Comparison of ENCODE assay signal across 19 cellular contexts in genomic region chr11:120516461-120517389, GRCh38. TPM values are rescaled to one million over a fixed set of nuclear protein-coding genes. Genes with fewer than 3 reads are reported as not detected.
A peak's percentile ranks its signal among the peaks of the same experiment; 100 is the strongest.
DNase-seq lines count a peak whose midpoint lies in the region; ATAC-seq, FAIRE-seq and TF ChIP-seq lines count a peak whose summit lies in the region.
"Had no signal": no experiment of that assay in that cellular context is flagged by ENCODE, and none has a peak within 500 bp of the region (broad histone marks: within the 10 kb centered on the region; RNA-seq: fewer than 3 reads in every experiment).

No MANE protein-coding gene starts in this region.

- no peak overlapping the region for H3K4me3 ChIP-seq in aorta (ENCODE audit: low read length in 2 of 2)
- no peak overlapping the region for H3K4me3 ChIP-seq in gastroesophageal sphincter
- H3K4me3 ChIP-seq: coronary artery, prostate gland had no signal

- intact Hi-C loops in aorta (cut with DNase I) = loop anchor here (10.0 kb wide), 2 partner anchors 588 to 678 kb away; partner anchors contain the start of gene TECTA (in 1 of the 2)

- WGBS in aorta, 2 donors = 53 to 56% methylated on average over 36 to 39 of the region's 39 CpGs
- WGBS in gastroesophageal sphincter (ENCODE audit: low coverage in 1 of 2), 2 donors = 53 to 55% methylated on average over 12 to 24 of the region's 39 CpGs

- TF ChIP-seq EP300 in gastroesophageal sphincter (IDR thresholded peaks at IDR 0.05) = no peak

- peaks cover 3% of the 10 kb centered on the region for H3K9me3 Mint-ChIP-seq in glutamatergic neuron (ENCODE audit: unreplicated experiment)
- H3K9me3 Mint-ChIP-seq: activated naive CD8-positive, alpha-beta T cell treated with anti-CD3 and anti-CD28 coated beads, Interleukin-2, amount 50 U/mL, for 24 hours; T-cell had no signal

- H3K27ac ChIP-seq in aorta (ENCODE audit: low read depth in 1 of 2, low read length in 2 of 2) = no peak overlapping the region
- peak overlapping the region in 1 of 4 donors; percentile 29 for H3K27ac ChIP-seq in gastroesophageal sphincter
- H3K27ac ChIP-seq: coronary artery, prostate gland had no signal

- H3K27me3 Mint-ChIP-seq in glutamatergic neuron (ENCODE audit: unreplicated experiment) = peaks cover 8% of the 10 kb centered on the region

- H3K36me3 ChIP-seq in aorta (ENCODE audit: control insufficient read depth in 1 of 2, insufficient read depth in 2 of 2, low read length in 1 of 2) (no peaks in the 10 kb centered on the region), gastroesophageal sphincter (no peaks in the 10 kb centered on the region)
- H3K36me3 ChIP-seq: prostate gland had no signal

- H3K27me3 ChIP-seq in aorta (ENCODE audit: control insufficient read depth in 1 of 2, insufficient read depth in 2 of 2, low read length in 1 of 2) (no peaks in the 10 kb centered on the region), gastroesophageal sphincter (peaks cover 40% of the 10 kb centered on the region)

- H3K27ac Mint-ChIP-seq in glutamatergic neuron (ENCODE audit: unreplicated experiment) = no peak overlapping the region
- H3K27ac Mint-ChIP-seq: activated naive CD8-positive, alpha-beta T cell treated with anti-CD3 and anti-CD28 coated beads, Interleukin-2, amount 50 U/mL, for 24 hours; T-cell had no signal

- no peak for TF ChIP-seq POLR2A in gastroesophageal sphincter (IDR thresholded peaks at IDR 0.05)

- no peaks in the 10 kb centered on the region for H3K9me3 ChIP-seq in aorta (ENCODE audit: control insufficient read depth, low read length)
- no peaks in the 10 kb centered on the region for H3K9me3 ChIP-seq in gastroesophageal sphincter
- H3K9me3 ChIP-seq: prostate gland had no signal

- no peak for FAIRE-seq in D721Med (lab: Jason Lieb, UNC)
- FAIRE-seq: H54 had no signal

- no peak for ATAC-seq in aorta (ENCODE audit: low FRiP score)
- no peak for ATAC-seq in gastroesophageal sphincter
- ATAC-seq: activated CD4-positive, CD25-positive, alpha-beta regulatory T cell treated with anti-CD3 and anti-CD28 coated beads, Interleukin-2, amount 50 U/mL, for 24 hours; activated naive CD8-positive, alpha-beta T cell treated with anti-CD3 and anti-CD28 coated beads, Interleukin-2, amount 50 U/mL, for 24 hours; esophagus mucosa; PC-3; T-cell had no signal

- no peak overlapping the region for H3K4me3 Mint-ChIP-seq in glutamatergic neuron (ENCODE audit: unreplicated experiment)
- H3K4me3 Mint-ChIP-seq: activated naive CD8-positive, alpha-beta T cell treated with anti-CD3 and anti-CD28 coated beads, Interleukin-2, amount 50 U/mL, for 24 hours; T-cell had no signal

- H3K4me1 ChIP-seq in aorta (ENCODE audit: control insufficient read depth in 1 of 2, insufficient read depth in 2 of 2, low read length in 2 of 2) = no peaks in the 10 kb centered on the region
- peaks cover 0 to 10% (median 0%) of the 10 kb centered on the region in 3 donors for H3K4me1 ChIP-seq in gastroesophageal sphincter
- H3K4me1 ChIP-seq: prostate gland had no signal

- TF ChIP-seq CTCF in D721Med (IDR thresholded peaks at IDR 0.05; ENCODE audit: insufficient read depth, missing control alignments) (no peak), glutamatergic neuron (IDR thresholded peaks at IDR 0.05; ENCODE audit: partially characterized antibody, unreplicated experiment) (no peak), gastroesophageal sphincter (IDR thresholded peaks at IDR 0.05) (no peak)

- no peaks in the 10 kb centered on the region for H3K36me3 Mint-ChIP-seq in glutamatergic neuron (ENCODE audit: unreplicated experiment)
- H3K36me3 Mint-ChIP-seq: T-cell had no signal

- peaks cover 7% of the 10 kb centered on the region for H3K4me1 Mint-ChIP-seq in glutamatergic neuron (ENCODE audit: low read depth, unreplicated experiment)
- H3K4me1 Mint-ChIP-seq: activated naive CD8-positive, alpha-beta T cell treated with anti-CD3 and anti-CD28 coated beads, Interleukin-2, amount 50 U/mL, for 24 hours had no signal

- DNase-seq in D721Med (ENCODE audit: insufficient read length, low spot score) = peak; percentile 41
- DNase-seq in NCI-H345 (lab: John Stamatoyannopoulos, UW) = peak; percentile 61
- DNase-seq in glutamatergic neuron = peak; percentile 45
- peak; percentile 30 for DNase-seq in myocyte (ENCODE audit: low read depth)
- DNase-seq in aorta = no peak
- DNase-seq in HPDE6-E6E7 (ENCODE audit: extremely low spot score) = no peak
- no peak for DNase-seq in C1 segment of cervical spinal cord (lab: John Stamatoyannopoulos, UW)
- DNase-seq: activated naive CD8-positive, alpha-beta T cell treated with anti-CD3 and anti-CD28 coated beads, Interleukin-2, amount 50 U/mL, for 24 hours; activated T-cell treated with anti-CD3 and anti-CD28 coated beads for 4 hours; AML-193; PC-3; stimulated activated CD4-positive, alpha-beta T cell treated with anti-CD3 and anti-CD28 coated beads, Interleukin-4, amount 100 ng/mL, for 1 hour; T-cell had no signal

RNA-seq across cellular contexts. Expression of gene GRIK4, which starts 5.2 kb away (rescaled TPM):
- 3.6 TPM for total RNA-seq in glutamatergic neuron (ENCODE audit: unreplicated experiment)
- 0.27 and 0.52 TPM in 2 replicates for total RNA-seq in myocyte
- polyA plus RNA-seq in myocyte (2012) = 0.54 TPM
- total RNA-seq in aorta = not detected
- polyA plus RNA-seq in aorta = not detected
- total RNA-seq in gastroesophageal sphincter = under 1 TPM; under 0.01 to 0.69 (median 0.25) TPM
- total RNA-seq: PC-3 had no signal

Comparison
In these comparisons a context has a peak if more than half of its experiments do, and no peak if none do; other contexts are left out.
1. DNase-seq: peak in D721Med (single experiment), NCI-H345 (single experiment), glutamatergic neuron (single experiment) and myocyte (single experiment); none in aorta (0 of 2), HPDE6-E6E7 (single experiment) and C1 segment of cervical spinal cord (0 of 14).